ENCODE assay signal across 10 cellular contexts in genomic region chr6:141153563-141153962, GRCh38.
DNase-seq lines count a peak whose midpoint lies in the region; ATAC-seq and TF ChIP-seq lines count a peak whose summit lies in the region.
"Had no signal": no experiment of that assay in that cellular context is flagged by ENCODE, and none has a peak within 500 bp of the region (broad histone marks: within the 10 kb centered on the region; RNA-seq: fewer than 3 reads in every experiment).

No MANE protein-coding gene starts in this region.

- H3K27ac Mint-ChIP-seq in activated CD4-positive, alpha-beta T cell treated with anti-CD3 and anti-CD28 coated beads for 36 hours: peak overlapping the region; percentile 13
- no peak overlapping the region for H3K27ac Mint-ChIP-seq in WTC11
- peak overlapping the region in 7 of 10 donors; percentile 5 to 83 (median 66) for H3K27ac Mint-ChIP-seq in naive thymus-derived CD8-positive, alpha-beta T cell

- ATAC-seq in activated CD4-positive, alpha-beta T cell treated with anti-CD3 and anti-CD28 coated beads for 36 hours: peak; percentile 90
- ATAC-seq in WTC11 (peak; percentile 85), HG02588 (IDR thresholded peaks at IDR 0.05; ENCODE audit: unreplicated experiment) (no peak)
- peak; percentile 81 to 94 for ATAC-seq in naive thymus-derived CD8-positive, alpha-beta T cell

- POLR2A ChIA-PET in activated CD4-positive, alpha-beta T cell treated with anti-CD3 and anti-CD28 coated beads for 36 hours (lab: Charles Lee): no interaction called here
- POLR2A ChIA-PET in WTC11 (lab: Charles Lee): no interaction called here
- POLR2A ChIA-PET in naive thymus-derived CD8-positive, alpha-beta T cell (lab: Charles Lee): no interaction called here

- intact Hi-C loops in activated CD4-positive, alpha-beta T cell treated with anti-CD3 and anti-CD28 coated beads for 36 hours (cut with DNase I, micrococcal nuclease): loop anchor here in 1 of 2 experiments (2.0 kb wide), 1 partner anchor 329 kb away; no protein-coding TSS in a partner anchor

- no peaks in the 10 kb centered on the region for H3K27me3 ChIP-seq in HAP-1 (ENCODE audit: low read depth)

- CTCF ChIA-PET in activated CD4-positive, alpha-beta T cell treated with anti-CD3 and anti-CD28 coated beads for 36 hours (lab: Charles Lee): no interaction called here
- CTCF ChIA-PET in WTC11 (lab: Charles Lee): no interaction called here

- no peaks in the 10 kb centered on the region for H3K27me3 Mint-ChIP-seq in activated CD4-positive, alpha-beta T cell treated with anti-CD3 and anti-CD28 coated beads for 36 hours
- H3K27me3 Mint-ChIP-seq in WTC11 (ENCODE audit: low read depth): no peaks in the 10 kb centered on the region
- no peaks in the 10 kb centered on the region for H3K27me3 Mint-ChIP-seq in naive thymus-derived CD8-positive, alpha-beta T cell

- peaks cover 23% of the 10 kb centered on the region for H3K4me1 ChIP-seq in HAP-1

- peak; percentile 26 for DNase-seq in activated CD4-positive, alpha-beta T cell treated with anti-CD3 and anti-CD28 coated beads for 36 hours
- no peak for DNase-seq in activated CD4-positive, alpha-beta T cell treated with anti-CD3 and anti-CD28 coated beads for 1 hour
- DNase-seq in HAP-1 (ENCODE audit: low spot score in 2 of 2) (peak; percentile 70 to 83), WTC11 (ENCODE audit: low spot score) (no peak), anterior cingulate cortex (lab: John Stamatoyannopoulos, UW) (no peak), AG08395 (ENCODE audit: low spot score) (no peak)
- DNase-seq in naive thymus-derived CD8-positive, alpha-beta T cell: peak in 6 of 10 donors; percentile 10 to 61 (median 36)
- DNase-seq: activated CD8-positive, alpha-beta memory T cell treated with anti-CD3 and anti-CD28 coated beads, Interleukin-2, amount 50 U/mL, for 48 hours; KBM-7 had no signal

- no peak for TF ChIP-seq CTCF in WTC11 (IDR thresholded peaks at IDR 0.05)

- in situ Hi-C loops in HAP-1 (cut with MboI; ENCODE audit: low sequenced_read_pairs): no loop called here

- H3K36me3 Mint-ChIP-seq in activated CD4-positive, alpha-beta T cell treated with anti-CD3 and anti-CD28 coated beads for 36 hours (ENCODE audit: low read depth): peaks cover 2% of the 10 kb centered on the region
- H3K36me3 Mint-ChIP-seq in WTC11: peaks cover 54% of the 10 kb centered on the region
- no peaks in the 10 kb centered on the region for H3K36me3 Mint-ChIP-seq in naive thymus-derived CD8-positive, alpha-beta T cell

- H3K9me3 ChIP-seq in HAP-1: peaks cover 5% of the 10 kb centered on the region; the same call in 1 of the 2 replicates

- peaks cover 21% of the 10 kb centered on the region for H3K4me1 Mint-ChIP-seq in activated CD4-positive, alpha-beta T cell treated with anti-CD3 and anti-CD28 coated beads for 36 hours
- peaks cover 32% of the 10 kb centered on the region for H3K4me1 Mint-ChIP-seq in WTC11
- peaks cover 12 to 23% (median 19%) of the 10 kb centered on the region in 4 donors for H3K4me1 Mint-ChIP-seq in naive thymus-derived CD8-positive, alpha-beta T cell

- H3K4me3 ChIP-seq in HAP-1: no peak overlapping the region

- H3K4me3 Mint-ChIP-seq in activated CD4-positive, alpha-beta T cell treated with anti-CD3 and anti-CD28 coated beads for 36 hours: no peak overlapping the region
- no peak overlapping the region for H3K4me3 Mint-ChIP-seq in WTC11
- peak overlapping the region in 4 of 10 donors; percentile 22 to 49 (median 33) for H3K4me3 Mint-ChIP-seq in naive thymus-derived CD8-positive, alpha-beta T cell

- H3K9me3 Mint-ChIP-seq in activated CD4-positive, alpha-beta T cell treated with anti-CD3 and anti-CD28 coated beads for 36 hours (ENCODE audit: low read depth): peaks cover 4% of the 10 kb centered on the region
- peaks cover 53% of the 10 kb centered on the region for H3K9me3 Mint-ChIP-seq in WTC11
- H3K9me3 Mint-ChIP-seq in naive thymus-derived CD8-positive, alpha-beta T cell: peaks cover 0 to 3% (median 0%) of the 10 kb centered on the region in 9 donors

- no peaks in the 10 kb centered on the region for H3K36me3 ChIP-seq in HAP-1 (replicated peaks)

TF ChIP-seq in WTC11, 78 proteins besides CTCF, POLR2A, EP300 and RAD21:
- no peak for TF ChIP-seq NR1H2 (CRISPR knock-in tag; IDR thresholded peaks at IDR 0.05)
- TF ChIP-seq ZNF532 (CRISPR knock-in tag; IDR thresholded peaks at IDR 0.05; ENCODE audit: borderline replicate concordance): no peak
- TF ChIP-seq, protein P1, sequence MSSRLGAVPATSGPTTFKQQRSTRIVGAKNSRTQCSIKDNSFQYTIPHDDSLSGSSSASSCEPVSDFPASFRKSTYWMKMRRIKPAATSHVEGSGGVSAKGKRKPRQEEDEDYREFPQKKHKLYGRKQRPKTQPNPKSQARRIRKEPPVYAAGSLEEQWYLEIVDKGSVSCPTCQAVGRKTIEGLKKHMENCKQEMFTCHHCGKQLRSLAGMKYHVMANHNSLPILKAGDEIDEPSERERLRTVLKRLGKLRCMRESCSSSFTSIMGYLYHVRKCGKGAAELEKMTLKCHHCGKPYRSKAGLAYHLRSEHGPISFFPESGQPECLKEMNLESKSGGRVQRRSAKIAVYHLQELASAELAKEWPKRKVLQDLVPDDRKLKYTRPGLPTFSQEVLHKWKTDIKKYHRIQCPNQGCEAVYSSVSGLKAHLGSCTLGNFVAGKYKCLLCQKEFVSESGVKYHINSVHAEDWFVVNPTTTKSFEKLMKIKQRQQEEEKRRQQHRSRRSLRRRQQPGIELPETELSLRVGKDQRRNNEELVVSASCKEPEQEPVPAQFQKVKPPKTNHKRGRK (CRISPR knock-in tag; IDR thresholded peaks at IDR 0.05; ENCODE audit: borderline replicate concordance): no peak
- TF ChIP-seq ZNF281 (CRISPR knock-in tag; IDR thresholded peaks at IDR 0.05): no peak
- TF ChIP-seq, protein P2, sequence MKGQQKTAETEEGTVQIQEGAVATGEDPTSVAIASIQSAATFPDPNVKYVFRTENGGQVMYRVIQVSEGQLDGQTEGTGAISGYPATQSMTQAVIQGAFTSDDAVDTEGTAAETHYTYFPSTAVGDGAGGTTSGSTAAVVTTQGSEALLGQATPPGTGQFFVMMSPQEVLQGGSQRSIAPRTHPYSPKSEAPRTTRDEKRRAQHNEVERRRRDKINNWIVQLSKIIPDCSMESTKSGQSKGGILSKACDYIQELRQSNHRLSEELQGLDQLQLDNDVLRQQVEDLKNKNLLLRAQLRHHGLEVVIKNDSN (CRISPR knock-in tag; IDR thresholded peaks at IDR 0.05): no peak

Comparison
In these comparisons a context has a peak if more than half of its experiments do, and no peak if none do; other contexts are left out.
1. DNase-seq: peak in activated CD4-positive, alpha-beta T cell treated with anti-CD3 and anti-CD28 coated beads for 36 hours (single experiment), HAP-1 (2 of 2) and naive thymus-derived CD8-positive, alpha-beta T cell (6 of 10); none in activated CD4-positive, alpha-beta T cell treated with anti-CD3 and anti-CD28 coated beads for 1 hour (single experiment), WTC11 (single experiment), anterior cingulate cortex (0 of 58) and AG08395 (single experiment).